In genomic region chr11:45859661-45860140, GRCh38 we compare ENCODE assay signal across 1 cellular context.
TF ChIP-seq lines count a peak whose summit lies in the region.

No MANE protein-coding gene starts in this region.

TF ChIP-seq in IMR-90, 13 proteins besides CTCF, POLR2A, EP300 and RAD21:
- peak; percentile 49; the same call in 1 of the 2 replicates for TF ChIP-seq FOS (IDR thresholded peaks at IDR 0.05; ENCODE audit: low read depth, low read length)
- TF ChIP-seq CEBPB (IDR thresholded peaks at IDR 0.05; ENCODE audit: low read depth, low read length) = peak; percentile 98
- peak; percentile 86 for TF ChIP-seq RCOR1 (IDR thresholded peaks at IDR 0.05; ENCODE audit: insufficient replicate concordance, low read length)
- peak; percentile 21 for TF ChIP-seq MAFK (IDR thresholded peaks at IDR 0.05; ENCODE audit: low read depth, low read length)
- TF ChIP-seq BHLHE40 (IDR thresholded peaks at IDR 0.05; ENCODE audit: low read depth, low read length) = peak; percentile 100
- peak; percentile 47; the same call in 1 of the 2 replicates for TF ChIP-seq NFE2L2 (IDR thresholded peaks at IDR 0.05; ENCODE audit: low read depth, low read length)
- TF ChIP-seq RFX5 (IDR thresholded peaks at IDR 0.05; ENCODE audit: low read depth, low read length) = peak; percentile 60; the same call in 1 of the 2 replicates
- TF ChIP-seq CHD1 (IDR thresholded peaks at IDR 0.05; ENCODE audit: low read depth, low read length) = no peak; the same call in 1 of the 2 replicates
- peak; percentile 89 for TF ChIP-seq MXI1 (IDR thresholded peaks at IDR 0.05; ENCODE audit: borderline replicate concordance, low read depth, low read length)
- peak; percentile 84; the same call in 1 of the 2 replicates for TF ChIP-seq MAZ (IDR thresholded peaks at IDR 0.05; ENCODE audit: borderline replicate concordance, low read depth, low read length)
- peak; percentile 81 for TF ChIP-seq USF2 (IDR thresholded peaks at IDR 0.05; ENCODE audit: low read depth, low read length)
- no peak for TF ChIP-seq ELK1 (IDR thresholded peaks at IDR 0.05; ENCODE audit: borderline replicate concordance, low read depth, low read length)
- peak; percentile 21; the same call in 1 of the 2 replicates for TF ChIP-seq SMC3 (IDR thresholded peaks at IDR 0.05; ENCODE audit: low read depth, low read length)
